20 cellular contexts compared by ENCODE assay signal in genomic region chr11:96096360-96096759, GRCh38.
DNase-seq lines count a peak whose midpoint lies in the region; ATAC-seq and TF ChIP-seq lines count a peak whose summit lies in the region.
"Had no signal": no experiment of that assay in that cellular context is flagged by ENCODE, and none has a peak within 500 bp of the region (broad histone marks: within the 10 kb centered on the region; RNA-seq: fewer than 3 reads in every experiment).

No MANE protein-coding gene starts in this region.

- no peaks in the 10 kb centered on the region for H3K27me3 Mint-ChIP-seq in Calu3 (ENCODE audit: unreplicated experiment)
- no peaks in the 10 kb centered on the region for H3K27me3 Mint-ChIP-seq in activated T-helper 17 cell treated with anti-CD3 and anti-CD28 coated beads, Interleukin-2, amount 50 U/mL, for 72 hours
- no peaks in the 10 kb centered on the region for H3K27me3 Mint-ChIP-seq in memory B cell
- H3K27me3 Mint-ChIP-seq: activated CD4-positive, alpha-beta T cell treated with anti-CD3 and anti-CD28 coated beads, Interleukin-2, amount 10 ng/mL, durations not matched to agents 7 days and 5 days; activated naive CD8-positive, alpha-beta T cell treated with anti-CD3 and anti-CD28 coated beads, Interleukin-2, amount 10 ng/mL, durations not matched to agents 7 days and 5 days had no signal

- no peak for ATAC-seq in activated T-helper 17 cell treated with anti-CD3 and anti-CD28 coated beads, Interleukin-2, amount 50 U/mL, for 72 hours (replicated peaks)
- ATAC-seq in memory B cell (ENCODE audit: low read depth) (no peak), HG03095 (IDR thresholded peaks at IDR 0.05; ENCODE audit: unreplicated experiment) (no peak), GM19351 (IDR thresholded peaks at IDR 0.05; ENCODE audit: unreplicated experiment) (no peak)
- ATAC-seq: left cardiac atrium; psoas muscle; stimulated activated naive CD8-positive, alpha-beta T cell treated with anti-CD3 and anti-CD28 coated beads, Interleukin-15, Interleukin-2, amounts not matched to agents 100 U/mL and 50 U/mL, for 24 hours had no signal

- H3K4me3 Mint-ChIP-seq in Calu3 (ENCODE audit: low read depth, unreplicated experiment) (peak overlapping the region; percentile 40), memory B cell (no peak overlapping the region)
- no peak overlapping the region for H3K4me3 Mint-ChIP-seq in activated T-helper 17 cell treated with anti-CD3 and anti-CD28 coated beads, Interleukin-2, amount 50 U/mL, for 72 hours
- H3K4me3 Mint-ChIP-seq: activated CD4-positive, alpha-beta T cell treated with anti-CD3 and anti-CD28 coated beads, Interleukin-2, amount 10 ng/mL, durations not matched to agents 7 days and 5 days; activated naive CD8-positive, alpha-beta T cell treated with anti-CD3 and anti-CD28 coated beads, Interleukin-2, amount 10 ng/mL, durations not matched to agents 7 days and 5 days had no signal

- no peaks in the 10 kb centered on the region for H3K9me3 ChIP-seq in stomach
- H3K9me3 ChIP-seq: psoas muscle had no signal

- peak overlapping the region; percentile 36 to 79 (median 75) for H3K27ac ChIP-seq in stomach
- H3K27ac ChIP-seq: psoas muscle, SK-N-MC had no signal

- H3K4me1 ChIP-seq in stomach, result peaks cover 20 to 48% (median 34%) of the 10 kb centered on the region in 4 donors
- H3K4me1 ChIP-seq: psoas muscle had no signal

- no peak for TF ChIP-seq POLR2A in stomach (IDR thresholded peaks at IDR 0.05)

- BruUV-seq in Calu3 (replicated peaks; lab: Mats Ljungman, UMichigan), result no TSS peak

- peaks cover 7 to 18% (median 11%) of the 10 kb centered on the region in 4 donors for H3K36me3 ChIP-seq in stomach

- TF ChIP-seq CTCF in Calu3 (IDR thresholded peaks at IDR 0.05; ENCODE audit: unreplicated experiment) (no peak), stomach (IDR thresholded peaks at IDR 0.05) (no peak)

- no peak overlapping the region for H3K4me3 ChIP-seq in stomach
- H3K4me3 ChIP-seq: psoas muscle, SK-N-MC had no signal

- H3K36me3 Mint-ChIP-seq in Calu3 (ENCODE audit: insufficient read depth, unreplicated experiment) (peaks cover 25% of the 10 kb centered on the region), memory B cell (peaks cover 7% of the 10 kb centered on the region)
- H3K36me3 Mint-ChIP-seq in activated T-helper 17 cell treated with anti-CD3 and anti-CD28 coated beads, Interleukin-2, amount 50 U/mL, for 72 hours (ENCODE audit: low read depth), result peaks cover 28% of the 10 kb centered on the region

- no peak for DNase-seq in Calu3
- DNase-seq in memory B cell (ENCODE audit: low spot score in 2 of 2), result no peak
- no peak for DNase-seq in stomach
- no peak for DNase-seq in GM19240 (ENCODE audit: insufficient read length, low spot score)
- DNase-seq: activated CD4-positive, alpha-beta T cell treated with anti-CD3 and anti-CD28 coated beads, Interleukin-2, amount 10 ng/mL, durations not matched to agents 7 days and 5 days; activated naive CD8-positive, alpha-beta T cell treated with anti-CD3 and anti-CD28 coated beads, Interleukin-2, amount 10 ng/mL, durations not matched to agents 7 days and 5 days; activated T-cell treated with anti-CD3 and anti-CD28 coated beads for 4 hours; caudate nucleus; effector CD4-positive, alpha-beta T cell; hypothalamus; left cardiac atrium; MV-4-11; NCI-H2081 treated with DMSO at 0.1 percent for 48 hours; NCI-H526; psoas muscle; stimulated activated naive CD8-positive, alpha-beta T cell treated with anti-CD3 and anti-CD28 coated beads, Interleukin-15, Interleukin-2, amounts not matched to agents 100 U/mL and 50 U/mL, for 24 hours had no signal

- CTCF ChIA-PET in Calu3 (lab: Charles Lee), result no interaction called here

- H3K9me3 Mint-ChIP-seq in Calu3 (ENCODE audit: low read depth, unreplicated experiment) (no peaks in the 10 kb centered on the region), memory B cell (no peaks in the 10 kb centered on the region)
- H3K9me3 Mint-ChIP-seq in activated T-helper 17 cell treated with anti-CD3 and anti-CD28 coated beads, Interleukin-2, amount 50 U/mL, for 72 hours, result no peaks in the 10 kb centered on the region

- H3K4me1 Mint-ChIP-seq in Calu3 (ENCODE audit: low read depth, unreplicated experiment), result peaks cover 48% of the 10 kb centered on the region
- peaks cover 19% of the 10 kb centered on the region for H3K4me1 Mint-ChIP-seq in activated T-helper 17 cell treated with anti-CD3 and anti-CD28 coated beads, Interleukin-2, amount 50 U/mL, for 72 hours
- H3K4me1 Mint-ChIP-seq in memory B cell, result peaks cover 21% of the 10 kb centered on the region

- H3K27ac Mint-ChIP-seq in Calu3 (ENCODE audit: unreplicated experiment) (peak overlapping the region; percentile 90), memory B cell (peak overlapping the region; percentile 28)
- peak overlapping the region; percentile 17 for H3K27ac Mint-ChIP-seq in activated T-helper 17 cell treated with anti-CD3 and anti-CD28 coated beads, Interleukin-2, amount 50 U/mL, for 72 hours
- H3K27ac Mint-ChIP-seq: activated CD4-positive, alpha-beta T cell treated with anti-CD3 and anti-CD28 coated beads, Interleukin-2, amount 10 ng/mL, durations not matched to agents 7 days and 5 days; activated naive CD8-positive, alpha-beta T cell treated with anti-CD3 and anti-CD28 coated beads, Interleukin-2, amount 10 ng/mL, durations not matched to agents 7 days and 5 days had no signal

- no peak for TF ChIP-seq EP300 in stomach (IDR thresholded peaks at IDR 0.05)

- intact Hi-C loops in Calu3 (cut with micrococcal nuclease; ENCODE audit: unreplicated experiment), result loop anchor here (2.0 to 5.0 kb wide), 3 partner anchors 42 to 246 kb away; partner anchors contain the start of gene MAML2
- intact Hi-C loops in stomach (cut with DNase I; ENCODE audit: low total_unique reads), result no loop called here

- no peaks in the 10 kb centered on the region for H3K27me3 ChIP-seq in stomach

- WGBS in stomach, 5 donors, result 34 to 72% (median 53%) methylated on average over 4 of the region's 4 CpGs

Comparison
In these comparisons a context has a peak if more than half of its experiments do, and no peak if none do; other contexts are left out.
1. H3K27ac Mint-ChIP-seq: peak in every context shown above with its lines; median percentile 90 in Calu3; 28 in memory B cell; 17 in activated T-helper 17 cell treated with anti-CD3 and anti-CD28 coated beads, Interleukin-2, amount 50 U/mL, for 72 hours.